In the genomic region with DNA sequence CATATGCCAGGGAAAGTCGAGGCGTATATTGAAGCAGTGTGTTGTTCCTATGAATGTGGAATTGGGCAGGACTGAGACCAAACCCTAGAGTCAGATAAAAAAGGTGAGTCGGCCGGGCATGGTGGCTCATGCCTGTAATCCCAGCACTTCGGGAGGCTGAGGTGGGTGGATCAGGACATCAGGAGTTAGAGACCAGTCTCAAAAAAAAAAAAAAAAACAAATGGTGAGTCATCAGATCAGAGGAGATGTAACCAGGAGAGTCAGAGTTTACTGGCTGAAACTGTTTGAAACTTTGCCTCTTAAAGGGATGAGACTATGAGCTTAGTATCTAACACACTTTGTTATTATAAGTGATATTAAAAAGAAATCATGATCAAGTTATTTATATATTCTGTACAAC, we compare ENCODE assay signal across 16 cellular contexts. TPM values are rescaled to one million over a fixed set of nuclear protein-coding genes. Genes with fewer than 3 reads are reported as not detected.
A peak's percentile ranks its signal among the peaks of the same experiment; 100 is the strongest.
DNase-seq lines count a peak whose midpoint lies in the region; ATAC-seq and TF ChIP-seq lines count a peak whose summit lies in the region.
"Had no signal": no experiment of that assay in that cellular context is flagged by ENCODE, and none has a peak within 500 bp of the region (broad histone marks: within the 10 kb centered on the region; RNA-seq: fewer than 3 reads in every experiment).

No MANE protein-coding gene starts in this region.

- in situ Hi-C loops in mammary epithelial cell (cut with MboI; ENCODE audit: low sequenced_read_pairs in 2 of 2), result no loop called here

- CTCF ChIA-PET in mammary epithelial cell (lab: Charles Lee; ENCODE audit: low non-redundant PET), result no interaction called here

- dilution Hi-C loops in mammary epithelial cell (cut with HindIII; ENCODE audit: low sequenced_read_pairs), result no loop called here

- H3K9ac ChIP-seq in mammary epithelial cell (ENCODE audit: insufficient read depth, low read length), result no peak overlapping the region
- H3K9ac ChIP-seq in mesenchymal stem cell (ENCODE audit: low read length), result no peak overlapping the region

- H4K20me1 ChIP-seq in mammary epithelial cell (ENCODE audit: insufficient read depth, low read length), result no peaks in the 10 kb centered on the region

- no peak overlapping the region for H2BK5ac ChIP-seq in mesenchymal stem cell (ENCODE audit: low read depth, low read length, poor library complexity, severe bottlenecking)

- H3K18ac ChIP-seq in mesenchymal stem cell (ENCODE audit: low read depth in 1 of 2, low read length in 2 of 2), result no peak overlapping the region

- intact Hi-C loops in mammary epithelial cell (cut with micrococcal nuclease), result no loop called here
- intact Hi-C loops in body of pancreas (cut with DNase I), result no loop called here
- intact Hi-C loops in mucosa of descending colon (cut with DNase I, micrococcal nuclease), result no loop called here
- intact Hi-C loops in ovary (cut with DNase I), result no loop called here

- no peak overlapping the region for H2AK5ac ChIP-seq in mesenchymal stem cell (ENCODE audit: low read length, severe bottlenecking)

- no peak for TF ChIP-seq EP300 in ovary (IDR thresholded peaks at IDR 0.05)

- H3K27me3 ChIP-seq in mammary epithelial cell (ENCODE audit: insufficient read depth, low read length) (no peaks in the 10 kb centered on the region), mesenchymal stem cell (ENCODE audit: control insufficient read depth in 1 of 2, insufficient read depth in 1 of 2, low read length in 2 of 2) (no peaks in the 10 kb centered on the region), body of pancreas (no peaks in the 10 kb centered on the region), ovary (no peaks in the 10 kb centered on the region)
- H3K27me3 ChIP-seq: vagina had no signal

- H3K4me2 ChIP-seq in mammary epithelial cell (ENCODE audit: insufficient read depth, low read depth, low read length), result no peak overlapping the region
- H3K4me2 ChIP-seq in mesenchymal stem cell (ENCODE audit: low read length, poor library complexity, severe bottlenecking), result no peak overlapping the region

- no peak overlapping the region for H2BK15ac ChIP-seq in mesenchymal stem cell (ENCODE audit: low read depth, poor library complexity, severe bottlenecking)

- H3K36me3 ChIP-seq in mammary epithelial cell (ENCODE audit: insufficient read depth, low read length), result no peaks in the 10 kb centered on the region
- no peaks in the 10 kb centered on the region for H3K36me3 ChIP-seq in mesenchymal stem cell (ENCODE audit: control insufficient read depth in 1 of 2, insufficient read depth in 2 of 2, low read depth in 1 of 2, low read length in 2 of 2)
- H3K36me3 ChIP-seq in body of pancreas (replicated peaks in 1 of 2; ENCODE audit: insufficient read depth in 1 of 2, low read depth in 2 of 2), result no peaks in the 10 kb centered on the region
- no peaks in the 10 kb centered on the region for H3K36me3 ChIP-seq in mucosa of descending colon (ENCODE audit: low read depth)
- no peaks in the 10 kb centered on the region for H3K36me3 ChIP-seq in ovary
- H3K36me3 ChIP-seq: vagina had no signal

- H4K8ac ChIP-seq in mesenchymal stem cell (ENCODE audit: low read length), result no peak overlapping the region

- H3K4me3 ChIP-seq in mammary epithelial cell (replicated peaks in 1 of 3; ENCODE audit: insufficient read depth in 1 of 3, low read depth in 2 of 3, low read length in 3 of 3) (no peak overlapping the region), mesenchymal stem cell (ENCODE audit: insufficient read depth in 1 of 2, low read depth in 1 of 2, low read length in 2 of 2) (no peak overlapping the region), body of pancreas (no peak overlapping the region), mucosa of descending colon (no peak overlapping the region), ovary (no peak overlapping the region)
- H3K4me3 ChIP-seq: vagina had no signal

- no peaks in the 10 kb centered on the region for H3K79me2 ChIP-seq in mammary epithelial cell (ENCODE audit: insufficient read depth, low read length)

- DNase-seq in Daoy (ENCODE audit: low read depth) (peak; percentile 36), M059J (ENCODE audit: low read depth) (peak; percentile 53), mammary epithelial cell (peak; percentile 82), mesenchymal stem cell (peak; percentile 2), body of pancreas (no peak), NCI-H2107 (lab: John Stamatoyannopoulos, UW) (no peak), mucosa of descending colon (no peak), ovary (no peak)
- DNase-seq: activated CD8-positive, alpha-beta T cell treated with anti-CD3 and anti-CD28 coated beads for 36 hours; activated naive CD8-positive, alpha-beta T cell treated with anti-CD3 and anti-CD28 coated beads, Interleukin-2, amount 50 U/mL, for 24 hours; H7; NCI-H774; RPMI8226; SW 1271 had no signal

- 76% methylated on average over 3 of the region's 5 CpGs for WGBS in mammary epithelial cell (ENCODE audit: low coverage, missing lambda C conversion rate)
- 85% methylated on average over 5 of the region's 5 CpGs for WGBS in mesenchymal stem cell
- 72 to 79% methylated on average over 5 of the region's 5 CpGs for WGBS in body of pancreas, 2 donors
- WGBS in ovary, 3 donors, result 77 to 84% (median 78%) methylated on average over 5 of the region's 5 CpGs

- ATAC-seq in body of pancreas (no peak), mucosa of descending colon (no peak)
- ATAC-seq: activated CD8-positive, alpha-beta T cell treated with anti-CD3 and anti-CD28 coated beads for 36 hours; activated naive CD8-positive, alpha-beta T cell treated with anti-CD3 and anti-CD28 coated beads, Interleukin-2, amount 50 U/mL, for 24 hours had no signal

- H3K4ac ChIP-seq in mesenchymal stem cell (ENCODE audit: low read depth in 1 of 2, low read length in 2 of 2), result no peak overlapping the region

- no peak for TF ChIP-seq POLR2A in body of pancreas (IDR thresholded peaks at IDR 0.05)
- TF ChIP-seq POLR2A in ovary (IDR thresholded peaks at IDR 0.05), result no peak

- peaks cover 10% of the 10 kb centered on the region for H3K4me1 ChIP-seq in mammary epithelial cell (ENCODE audit: insufficient read depth, low read length)
- no peaks in the 10 kb centered on the region for H3K4me1 ChIP-seq in mesenchymal stem cell (ENCODE audit: control insufficient read depth, insufficient read depth, low read depth, low read length)
- no peaks in the 10 kb centered on the region for H3K4me1 ChIP-seq in body of pancreas
- H3K4me1 ChIP-seq in mucosa of descending colon (ENCODE audit: low read depth), result no peaks in the 10 kb centered on the region
- no peaks in the 10 kb centered on the region for H3K4me1 ChIP-seq in ovary (ENCODE audit: insufficient read depth)
- H3K4me1 ChIP-seq: vagina had no signal

- H2BK12ac ChIP-seq in mesenchymal stem cell (ENCODE audit: low read length in 2 of 2), result no peak overlapping the region

- H2BK120ac ChIP-seq in mesenchymal stem cell (ENCODE audit: low read depth, low read length), result no peak overlapping the region

- no peak for TF ChIP-seq CTCF in mammary epithelial cell (conservative IDR thresholded peaks at IDR 0.05 in 1 of 2, IDR thresholded peaks at IDR 0.05 in 1 of 2; ENCODE audit: extremely low read depth in 1 of 2, insufficient read depth in 1 of 2, low read depth in 1 of 2, low read length in 2 of 2)
- no peak for TF ChIP-seq CTCF in body of pancreas (IDR thresholded peaks at IDR 0.05)
- no peak for TF ChIP-seq CTCF in mucosa of descending colon (IDR thresholded peaks at IDR 0.05)
- TF ChIP-seq CTCF in ovary (IDR thresholded peaks at IDR 0.05), result no peak

- H3K9me3 ChIP-seq in mammary epithelial cell (replicated peaks; ENCODE audit: insufficient read depth, low read length) (peaks cover 2% of the 10 kb centered on the region), mesenchymal stem cell (ENCODE audit: control insufficient read depth, low read length) (no peaks in the 10 kb centered on the region), body of pancreas (no peaks in the 10 kb centered on the region), mucosa of descending colon (no peaks in the 10 kb centered on the region), ovary (no peaks in the 10 kb centered on the region)
- H3K9me3 ChIP-seq: vagina had no signal

- no peak overlapping the region for H3K14ac ChIP-seq in mesenchymal stem cell (ENCODE audit: low read length in 2 of 2)

- peak overlapping the region; percentile 51 for H2AFZ ChIP-seq in mammary epithelial cell (ENCODE audit: low read depth, low read length)
- no peak overlapping the region for H2AFZ ChIP-seq in mesenchymal stem cell (ENCODE audit: low read depth, low read length)

- no TSS peak for BruUV-seq in mammary epithelial cell (replicated peaks; lab: Mats Ljungman, UMichigan)

- H3K27ac ChIP-seq in mammary epithelial cell (ENCODE audit: insufficient read depth, low read depth, low read length), result peak overlapping the region; percentile 19
- no peak overlapping the region for H3K27ac ChIP-seq in mesenchymal stem cell (ENCODE audit: low read length, poor library complexity, severe bottlenecking)
- no peak overlapping the region for H3K27ac ChIP-seq in body of pancreas
- H3K27ac ChIP-seq in ovary, result no peak overlapping the region
- H3K27ac ChIP-seq: vagina had no signal

- H3K23ac ChIP-seq in mesenchymal stem cell (ENCODE audit: low read length in 2 of 2), result no peak overlapping the region

- H3K79me1 ChIP-seq in mesenchymal stem cell (replicated peaks; ENCODE audit: low read length, poor library complexity, severe bottlenecking), result no peaks in the 10 kb centered on the region

- no peak overlapping the region for H4K91ac ChIP-seq in mesenchymal stem cell (ENCODE audit: low read length)

RNA-seq across cellular contexts. Expression of gene SYCP1, which starts 26.4 kb away (rescaled TPM):
- total RNA-seq in Daoy (2014; rRNA removed; shearing (Covaris generic)), result not detected in 2 replicates
- not detected in 2 replicates for total RNA-seq in M059J (2014; rRNA removed; shearing (Covaris generic))
- not detected for total RNA-seq in mammary epithelial cell
- polyA plus RNA-seq in mammary epithelial cell, result not detected
- polyA minus RNA-seq in mammary epithelial cell, result not detected
- polyA plus RNA-seq in mesenchymal stem cell (2013, experiment 1 of 2), result 0.01 TPM
- polyA plus RNA-seq in mesenchymal stem cell (2013, experiment 2 of 2), result not detected
- total RNA-seq in body of pancreas, result not detected
- total RNA-seq in mucosa of descending colon, result not detected
- not detected for total RNA-seq in ovary
- polyA plus RNA-seq in ovary, result under 1 TPM in 1 of 2 donors, not detected in 1; 0.13 TPM
- total RNA-seq: activated CD8-positive, alpha-beta T cell treated with anti-CD3 and anti-CD28 coated beads for 36 hours; H7; mesenteric fat pad; vagina had no signal

RNA-seq across cellular contexts. Expression of gene SIKE1, which starts 47.8 kb away (rescaled TPM):
- 107 and 116 TPM in 2 replicates for total RNA-seq in Daoy (2014; rRNA removed; shearing (Covaris generic))
- total RNA-seq in M059J (2014; rRNA removed; shearing (Covaris generic)), result 58.3 and 96.4 TPM in 2 replicates
- 10 to 100 TPM; 55.7 to 71.5 TPM for total RNA-seq in mammary epithelial cell
- polyA plus RNA-seq in mammary epithelial cell, result 35.9 TPM
- 27.2 TPM for polyA minus RNA-seq in mammary epithelial cell
- polyA plus RNA-seq in mesenchymal stem cell (2013, experiment 1 of 2), result 27.1 TPM
- 26.6 TPM for polyA plus RNA-seq in mesenchymal stem cell (2013, experiment 2 of 2)
- 10 to 100 TPM; 15.5 to 18.9 TPM for total RNA-seq in body of pancreas
- 10 to 100 TPM; 34.5 to 35.5 (median 34.7) TPM for total RNA-seq in mucosa of descending colon
- total RNA-seq in ovary, result 10 to 100 TPM; 22.8 to 41.8 (median 31.4) TPM
- polyA plus RNA-seq in ovary, result 10 to 100 TPM; 12.4 to 15.3 TPM

Comparison
In these comparisons a context has a peak if more than half of its experiments do, and no peak if none do; other contexts are left out.
1. DNase-seq: peak in Daoy (single experiment), M059J (single experiment), mammary epithelial cell (single experiment) and mesenchymal stem cell (single experiment); none in body of pancreas (0 of 4), NCI-H2107 (single experiment), mucosa of descending colon (0 of 3) and ovary (0 of 5).